Comparison of ENCODE assay signal across 8 cellular contexts in genomic region chr6:131062245-131063027, GRCh38. TPM values are rescaled to one million over a fixed set of nuclear protein-coding genes. Genes with fewer than 3 reads are reported as not detected.
DNase-seq lines count a peak whose midpoint lies in the region; ATAC-seq and TF ChIP-seq lines count a peak whose summit lies in the region.

No MANE protein-coding gene starts in this region.

- ATAC-seq in GM18861 (IDR thresholded peaks at IDR 0.05; ENCODE audit: unreplicated experiment): no peak

- no peaks in the 10 kb centered on the region for H3K4me1 ChIP-seq in BE2C
- H3K4me1 ChIP-seq in neutrophil (ENCODE audit: control insufficient read depth in 1 of 2, insufficient read depth in 1 of 2, low read depth in 1 of 2, low read length in 1 of 2): peaks cover 0 to 18% of the 10 kb centered on the region in 2 experiments

- peak; percentile 13 for DNase-seq in BE2C
- peak; percentile 42 for DNase-seq in GM20000 (ENCODE audit: low spot score)
- no peak for DNase-seq in LNCaP clone FGC (ENCODE audit: low read depth)
- DNase-seq in activated gamma-delta T cell (lab: John Stamatoyannopoulos, UW): peak; percentile 9
- peak; percentile 18 for DNase-seq in germinal center (ENCODE audit: low spot score)
- no peak for DNase-seq in NCI-H446 (lab: John Stamatoyannopoulos, UW)

- H3K9me3 ChIP-seq in BE2C (no peaks in the 10 kb centered on the region; the same call in 1 of the 2 replicates), neutrophil (no peaks in the 10 kb centered on the region)

- H3K4me3 ChIP-seq in BE2C (ENCODE audit: low read depth, low read length): peak overlapping the region; percentile 56
- H3K4me3 ChIP-seq in LNCaP clone FGC (ENCODE audit: low read depth, low read length): peak overlapping the region; percentile 54
- H3K4me3 ChIP-seq in neutrophil (ENCODE audit: low read depth in 1 of 2, low read length in 1 of 2): peak overlapping the region; percentile 42 to 65

- H3K27ac ChIP-seq in neutrophil: no peak overlapping the region

- H3K36me3 ChIP-seq in BE2C (no peaks in the 10 kb centered on the region), neutrophil (no peaks in the 10 kb centered on the region)

- TF ChIP-seq CTCF in BE2C (IDR thresholded peaks at IDR 0.05; ENCODE audit: low read depth, low read length) (no peak), GM20000 (IDR thresholded peaks at IDR 0.05; ENCODE audit: extremely low read depth, missing control alignments) (no peak), LNCaP clone FGC (IDR thresholded peaks at IDR 0.05; ENCODE audit: control insufficient read depth, extremely low read depth, insufficient read depth) (no peak), neutrophil (IDR thresholded peaks at IDR 0.05) (no peak)

- H3K27me3 ChIP-seq in BE2C (peaks cover 25% of the 10 kb centered on the region), neutrophil (peaks cover 67% of the 10 kb centered on the region)

RNA-seq across cellular contexts. Expression of gene EPB41L2, which starts 0.6 kb away (rescaled TPM):
- polyA plus RNA-seq in BE2C (2012; ENCODE audit: insufficient read depth, insufficient read length, low read depth): 3.7 TPM

Comparison
In these comparisons a context has a peak if more than half of its experiments do, and no peak if none do; other contexts are left out.
1. DNase-seq: peak in BE2C (single experiment), GM20000 (single experiment), activated gamma-delta T cell (single experiment) and germinal center (single experiment); none in LNCaP clone FGC (single experiment) and NCI-H446 (0 of 2).
2. Peak in every context shown above with its lines, with median percentiles within 50 percentile points of each other: H3K4me3 ChIP-seq.